Comparison of ENCODE assay signal across 27 cellular contexts in the genomic region with DNA sequence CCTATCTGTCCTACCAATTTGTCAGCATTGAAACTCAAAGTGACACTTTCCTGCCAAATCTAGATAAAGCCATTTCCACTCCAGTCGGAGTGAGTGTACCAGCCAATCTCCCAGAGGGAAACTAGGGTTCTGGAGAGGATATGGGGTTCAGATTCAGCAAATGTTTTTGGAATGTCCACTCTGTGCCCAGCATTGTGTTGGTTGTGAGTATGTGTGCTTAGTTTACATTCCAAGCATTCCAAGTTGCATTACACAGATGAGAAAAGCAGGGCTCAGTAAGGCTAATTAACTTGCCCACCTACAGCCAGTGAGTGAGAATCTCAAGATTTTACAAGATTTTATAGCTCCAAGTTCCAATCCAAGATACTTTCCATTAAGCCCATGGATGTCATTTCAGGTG. TPM values are rescaled to one million over a fixed set of nuclear protein-coding genes. Genes with fewer than 3 reads are reported as not detected.
DNase-seq lines count a peak whose midpoint lies in the region; FAIRE-seq and TF ChIP-seq lines count a peak whose summit lies in the region.
"Had no signal": no experiment of that assay in that cellular context is flagged by ENCODE, and none has a peak within 500 bp of the region (broad histone marks: within the 10 kb centered on the region; RNA-seq: fewer than 3 reads in every experiment).

No MANE protein-coding gene starts in this region.

- POLR2A ChIA-PET in H1 (lab: Charles Lee; ENCODE audit: partially characterized antibody): interaction anchor here (0.6 to 15.8 kb wide), 4 partner anchors 15 to 189 kb away, joined by 3 to 107 read pairs (median 3); no protein-coding TSS in a partner anchor

- no peak overlapping the region for H2AFZ ChIP-seq in Karpas-422 (ENCODE audit: low read length)
- H2AFZ ChIP-seq in H1 (ENCODE audit: low read length): peak overlapping the region; percentile 72; the same call in 1 of the 2 replicates

- H4K20me1 ChIP-seq in Karpas-422 (ENCODE audit: insufficient read depth, low read depth, low read length) (no peaks in the 10 kb centered on the region), H1 (replicated peaks in 1 of 2; ENCODE audit: control insufficient read depth in 1 of 2, insufficient read depth in 2 of 2, low read length in 2 of 2) (no peaks in the 10 kb centered on the region)

- H3K56ac ChIP-seq in H1 (replicated peaks; ENCODE audit: insufficient read length, low read depth, low read length): no peak overlapping the region

- H3K36me3 ChIP-seq in Karpas-422 (ENCODE audit: insufficient read depth, low read length) (no peaks in the 10 kb centered on the region), H1 (ENCODE audit: control insufficient read depth in 2 of 4, insufficient read depth in 4 of 4, low read length in 3 of 4) (no peaks in the 10 kb centered on the region)
- H3K36me3 ChIP-seq: WERI-Rb-1 had no signal

- no peak for TF ChIP-seq RAD21 in H1 (IDR thresholded peaks at IDR 0.05 in 1 of 2, conservative IDR thresholded peaks at IDR 0.05 in 1 of 2; ENCODE audit: low read depth in 2 of 2, low read length in 2 of 2)

- WGBS in H1 (ENCODE audit: extremely low coverage in 1 of 2, insufficient coverage in 1 of 2, insufficient read length in 1 of 2, insufficient replicate concordance in 2 of 2, low coverage in 1 of 2, low lambda C conversion rate in 2 of 2, missing lambda C conversion rate in 1 of 2), 2 experiments: 95% methylated on average over 1 of the region's 1 CpG; no CpG with 5 or more reads in 1 of the 2 experiments

- peak overlapping the region; percentile 67 for H4K91ac ChIP-seq in H1 (replicated peaks; ENCODE audit: insufficient read length, low read length)

- no peak overlapping the region for H3K18ac ChIP-seq in H1 (ENCODE audit: extremely low read depth, low read length)

- no peaks in the 10 kb centered on the region for H3K79me1 ChIP-seq in H1 (ENCODE audit: low read depth, low read length)

- CTCF ChIA-PET in H1 (lab: Charles Lee; ENCODE audit: partially characterized antibody): interaction anchor here (1.5 to 5.0 kb wide), 4 partner anchors 31 to 154 kb away, joined by 3 to 35 read pairs (median 10); no protein-coding TSS in a partner anchor

- no peak overlapping the region for H4K5ac ChIP-seq in H1 (ENCODE audit: insufficient read length, low read depth, low read length)

- no peak overlapping the region for H3K14ac ChIP-seq in H1 (ENCODE audit: insufficient read length)

- DNase-seq in T-helper 2 cell treated with Interferon-gamma antibody and Interleukin-4, amounts not matched to agents 5 μg/mL and 100 μg/mL, for 36 hours (ENCODE audit: low spot score): no peak
- DNase-seq in T-helper 2 cell (no peak), Karpas-422 (no peak), H1 (ENCODE audit: low read depth in 1 of 2, low spot score in 2 of 2) (no peak), NCI-H146 (lab: John Stamatoyannopoulos, UW) (no peak), SK-N-DZ (ENCODE audit: low spot score) (no peak), NCI-H1436 treated with DMSO at 0.1 percent for 48 hours (lab: John Stamatoyannopoulos, UW) (no peak)
- DNase-seq in stimulated activated CD8-positive, alpha-beta memory T cell treated with anti-CD3 and anti-CD28 coated beads, Interleukin-4, amount 100 ng/mL, for 48 hours: peak; percentile 18
- DNase-seq: activated CD8-positive, alpha-beta T cell treated with anti-CD3 and anti-CD28 coated beads, Interleukin-2, amount 10 ng/mL, durations not matched to agents 7 days and 5 days; activated effector memory CD4-positive, alpha-beta T cell treated with Interleukin-2 at 50 U/mL for 16 hours; aorta; cerebellar nuclear complex; effector CD8-positive, alpha-beta T cell; head of caudate nucleus; naive thymus-derived CD4-positive, alpha-beta T cell; NCI-H2081; NCI-H510A treated with DMSO at 0.1 percent for 48 hours; T-cell; WERI-Rb-1 had no signal

- H3K27me3 ChIP-seq in Karpas-422 (ENCODE audit: low read length) (no peaks in the 10 kb centered on the region), H1 (replicated peaks in 1 of 4; ENCODE audit: control insufficient read depth in 3 of 4, extremely low read depth in 1 of 4, insufficient read depth in 3 of 4, low read length in 3 of 4) (no peaks in the 10 kb centered on the region)

- H3K4me1 Mint-ChIP-seq in T-helper 2 cell treated with Interferon-gamma antibody and Interleukin-4, amounts not matched to agents 5 μg/mL and 100 μg/mL, for 36 hours (ENCODE audit: low read depth): peaks cover 44% of the 10 kb centered on the region

- H3K4ac ChIP-seq in H1 (replicated peaks; ENCODE audit: insufficient read length, low read depth, low read length): no peak overlapping the region

- H3K4me2 ChIP-seq in Karpas-422 (ENCODE audit: low read depth, low read length, poor library complexity, severe bottlenecking): no peak overlapping the region
- 0 out of 4 replicates have a peak overlapping the region, but pooled peaks of 1 of the 2 experiments have one; percentile 18 for H3K4me2 ChIP-seq in H1 (ENCODE audit: insufficient read depth in 1 of 2, low read depth in 2 of 2, low read length in 2 of 2)

- no peak overlapping the region for H2BK20ac ChIP-seq in H1 (ENCODE audit: low read length)

- no peak overlapping the region for H2BK120ac ChIP-seq in H1 (replicated peaks; ENCODE audit: low read depth, low read length)

- peak overlapping the region; percentile 39 for H3K4me3 Mint-ChIP-seq in T-helper 2 cell treated with Interferon-gamma antibody and Interleukin-4, amounts not matched to agents 5 μg/mL and 100 μg/mL, for 36 hours
- H3K4me3 Mint-ChIP-seq: activated CD8-positive, alpha-beta T cell treated with anti-CD3 and anti-CD28 coated beads, Interleukin-2, amount 10 ng/mL, durations not matched to agents 7 days and 5 days had no signal

- H3K27ac Mint-ChIP-seq in T-helper 2 cell treated with Interferon-gamma antibody and Interleukin-4, amounts not matched to agents 5 μg/mL and 100 μg/mL, for 36 hours: no peak overlapping the region
- H3K27ac Mint-ChIP-seq: activated CD8-positive, alpha-beta T cell treated with anti-CD3 and anti-CD28 coated beads, Interleukin-2, amount 10 ng/mL, durations not matched to agents 7 days and 5 days; T-cell had no signal

- H2BK15ac ChIP-seq in H1 (ENCODE audit: low read length): no peak overlapping the region

- H2BK12ac ChIP-seq in H1 (ENCODE audit: low read depth, low read length): peak overlapping the region; percentile 81

- no peak overlapping the region; the same call in 1 of the 2 replicates for H3K27ac ChIP-seq in Karpas-422 (ENCODE audit: low read length)
- H3K27ac ChIP-seq in H1 (ENCODE audit: low read depth, low read length): no peak overlapping the region
- H3K27ac ChIP-seq: 22Rv1, HL-60, WERI-Rb-1 had no signal

- no peak overlapping the region for H2BK5ac ChIP-seq in H1 (ENCODE audit: low read depth, low read length)

- TF ChIP-seq EP300 in H1 (IDR thresholded peaks at IDR 0.05; ENCODE audit: borderline replicate concordance in 1 of 2, low read depth in 2 of 2, low read length in 2 of 2): no peak

- H3K9me2 ChIP-seq in Karpas-422 (replicated peaks; ENCODE audit: insufficient read depth, low read length): no peaks in the 10 kb centered on the region

- H2AK5ac ChIP-seq in H1 (ENCODE audit: low read depth, low read length): peak overlapping the region; percentile 24; the same call in 1 of the 2 replicates

- H3K36me3 Mint-ChIP-seq in T-helper 2 cell treated with Interferon-gamma antibody and Interleukin-4, amounts not matched to agents 5 μg/mL and 100 μg/mL, for 36 hours (ENCODE audit: low read depth): no peaks in the 10 kb centered on the region
- H3K36me3 Mint-ChIP-seq: naive thymus-derived CD4-positive, alpha-beta T cell; T-cell had no signal

- no peaks in the 10 kb centered on the region for H3K79me2 ChIP-seq in Karpas-422 (ENCODE audit: low read length)
- H3K79me2 ChIP-seq in H1 (ENCODE audit: control insufficient read depth in 1 of 2, insufficient read depth in 2 of 2, low read length in 2 of 2): no peaks in the 10 kb centered on the region

- no peak for TF ChIP-seq CTCF in H1 (IDR thresholded peaks at IDR 0.05; ENCODE audit: control extremely low read depth in 1 of 3, insufficient read depth in 1 of 3, low read depth in 1 of 3, low read length in 3 of 3)

- H3K9me3 ChIP-seq in Karpas-422 (ENCODE audit: low read length) (no peaks in the 10 kb centered on the region), H1 (ENCODE audit: insufficient read depth in 2 of 2, low read depth in 1 of 2, low read length in 1 of 2) (no peaks in the 10 kb centered on the region)

- H3K23me2 ChIP-seq in H1 (ENCODE audit: low read depth, low read length): no peaks in the 10 kb centered on the region; the same call in 1 of the 2 replicates

- H3K4me3 ChIP-seq in Karpas-422 (ENCODE audit: low read length) (no peak overlapping the region), H1 (ENCODE audit: extremely low read depth in 1 of 4, insufficient read depth in 2 of 4, low read depth in 3 of 4, low read length in 4 of 4) (no peak overlapping the region)
- H3K4me3 ChIP-seq: lung had no signal

- H4K8ac ChIP-seq in H1 (ENCODE audit: extremely low read depth, insufficient read depth, low read length): no peak overlapping the region

- H3K4me1 ChIP-seq in Karpas-422 (ENCODE audit: low read length) (peaks cover 74% of the 10 kb centered on the region), H1 (replicated peaks in 1 of 4; ENCODE audit: control insufficient read depth in 3 of 4, insufficient read depth in 4 of 4, low read length in 3 of 4) (peaks cover 6 to 24% (median 15%) of the 10 kb centered on the region in 4 experiments; a peak in 6 of 7 replicates)

- no peak overlapping the region for H3K23ac ChIP-seq in H1 (ENCODE audit: insufficient read length)

- H3K27me3 Mint-ChIP-seq in T-helper 2 cell treated with Interferon-gamma antibody and Interleukin-4, amounts not matched to agents 5 μg/mL and 100 μg/mL, for 36 hours (ENCODE audit: low read depth): peaks cover 17% of the 10 kb centered on the region

- H3K9ac ChIP-seq in Karpas-422 (ENCODE audit: low read length) (peak overlapping the region; percentile 9; the same call in 1 of the 2 replicates), H1 (replicated peaks in 1 of 4; ENCODE audit: extremely low read depth in 1 of 4, low read depth in 3 of 4, low read length in 3 of 4) (no peak overlapping the region)

- H3K9me3 Mint-ChIP-seq in T-helper 2 cell treated with Interferon-gamma antibody and Interleukin-4, amounts not matched to agents 5 μg/mL and 100 μg/mL, for 36 hours: no peaks in the 10 kb centered on the region
- H3K9me3 Mint-ChIP-seq: naive thymus-derived CD4-positive, alpha-beta T cell; T-cell had no signal

- TF ChIP-seq POLR2A in H1 (IDR thresholded peaks at IDR 0.05; ENCODE audit: control extremely low read depth in 1 of 2, low read depth in 2 of 2, low read length in 2 of 2): no peak

- FAIRE-seq in H1 (lab: Jason Lieb, UNC): no peak
- FAIRE-seq: H54, islet of Langerhans had no signal

RNA-seq across cellular contexts. Expression of gene RGS16, which starts 26.4 kb away (rescaled TPM):
- total RNA-seq in Karpas-422 (2014; rRNA removed; shearing (Covaris generic); ENCODE audit: low replicate concordance): 19.0 and 27.7 TPM in 2 replicates
- 8.1 and 9.8 TPM in 2 replicates for total RNA-seq in H1 (2021; fragmentation: NEBNext Ultra II Directional; extraction: Animal tissue kit (Norgen Biotek cat#: 25700))
- 5.7 and 7.7 TPM in 2 replicates for polyA plus RNA-seq in H1 (2011; rRNA removed)
- polyA plus RNA-seq in H1 (2011; cell fraction: cytosol; rRNA removed): 8.6 TPM
- polyA plus RNA-seq in H1 (2011; cell fraction: nucleus; rRNA removed): 9.3 TPM
- polyA plus RNA-seq in H1 (2012, experiment 1 of 2): 7.5 to 8.3 TPM (median 8.1 TPM) in 4 replicates
- polyA plus RNA-seq in H1 (2012, experiment 2 of 2): 8.6 TPM
- 5.7 TPM for polyA plus RNA-seq in H1 (2013, experiment 1 of 2)
- 5.4 TPM for polyA plus RNA-seq in H1 (2013, experiment 2 of 2)
- polyA minus RNA-seq in H1 (2011; rRNA and poly(A)+ RNA removed): 4.1 and 5.1 TPM in 2 replicates
- polyA minus RNA-seq in H1 (2011; cell fraction: cytosol; rRNA and poly(A)+ RNA removed): 5.7 TPM
- 6.7 TPM for polyA minus RNA-seq in H1 (2011; cell fraction: nucleus; rRNA and poly(A)+ RNA removed)
- 0.94 and 1.0 TPM in 2 replicates for polyA plus RNA-seq in SK-N-DZ (2014; cell fraction: cytosol; rRNA removed)
- polyA plus RNA-seq in SK-N-DZ (2014; cell fraction: nucleus; rRNA removed): 0.24 and 0.40 TPM in 2 replicates

RNA-seq across cellular contexts. Expression of gene RNASEL, which starts 41.5 kb away (rescaled TPM):
- 11.8 and 17.3 TPM in 2 replicates for total RNA-seq in Karpas-422 (2014; rRNA removed; shearing (Covaris generic); ENCODE audit: low replicate concordance)
- 0.57 and 0.78 TPM in 2 replicates for total RNA-seq in H1 (2021; fragmentation: NEBNext Ultra II Directional; extraction: Animal tissue kit (Norgen Biotek cat#: 25700))
- 0.27 and 0.39 TPM in 2 replicates for polyA plus RNA-seq in H1 (2011; rRNA removed)
- 0.56 TPM for polyA plus RNA-seq in H1 (2011; cell fraction: cytosol; rRNA removed)
- polyA plus RNA-seq in H1 (2011; cell fraction: nucleus; rRNA removed): 0.43 TPM
- polyA plus RNA-seq in H1 (2012, experiment 1 of 2): 0.42 to 0.69 TPM (median 0.55 TPM) in 4 replicates
- polyA plus RNA-seq in H1 (2012, experiment 2 of 2): 0.08 TPM
- polyA plus RNA-seq in H1 (2013, experiment 1 of 2): 0.28 TPM
- 0.29 TPM for polyA plus RNA-seq in H1 (2013, experiment 2 of 2)
- 0.63 and 0.73 TPM in 2 replicates for polyA minus RNA-seq in H1 (2011; rRNA and poly(A)+ RNA removed)
- 0.51 TPM for polyA minus RNA-seq in H1 (2011; cell fraction: cytosol; rRNA and poly(A)+ RNA removed)
- 0.60 TPM for polyA minus RNA-seq in H1 (2011; cell fraction: nucleus; rRNA and poly(A)+ RNA removed)
- polyA plus RNA-seq in SK-N-DZ (2014; cell fraction: cytosol; rRNA removed): 0.07 and 0.50 TPM in 2 replicates
- polyA plus RNA-seq in SK-N-DZ (2014; cell fraction: nucleus; rRNA removed): 0.43 TPM in 1 of 2 replicates, not detected in the other

RNA-seq across cellular contexts. Expression of gene RGS8, which starts 53.8 kb away (rescaled TPM):
- 20.5 and 25.5 TPM in 2 replicates for total RNA-seq in Karpas-422 (2014; rRNA removed; shearing (Covaris generic); ENCODE audit: low replicate concordance)
- total RNA-seq in H1 (2021; fragmentation: NEBNext Ultra II Directional; extraction: Animal tissue kit (Norgen Biotek cat#: 25700)): 0.13 and 0.29 TPM in 2 replicates
- polyA plus RNA-seq in H1 (2011; rRNA removed): 0.16 and 0.23 TPM in 2 replicates
- 0.18 TPM for polyA plus RNA-seq in H1 (2011; cell fraction: cytosol; rRNA removed)
- 0.11 TPM for polyA plus RNA-seq in H1 (2011; cell fraction: nucleus; rRNA removed)
- polyA plus RNA-seq in H1 (2012, experiment 1 of 2): 0.10 to 0.42 TPM (median 0.17 TPM) in 4 replicates
- polyA plus RNA-seq in H1 (2012, experiment 2 of 2): 0.04 TPM
- 0.06 TPM for polyA plus RNA-seq in H1 (2013, experiment 1 of 2)
- polyA plus RNA-seq in H1 (2013, experiment 2 of 2): 0.04 TPM
- 0.79 and 0.88 TPM in 2 replicates for polyA minus RNA-seq in H1 (2011; rRNA and poly(A)+ RNA removed)
- polyA minus RNA-seq in H1 (2011; cell fraction: cytosol; rRNA and poly(A)+ RNA removed): 0.37 TPM
- 0.60 TPM for polyA minus RNA-seq in H1 (2011; cell fraction: nucleus; rRNA and poly(A)+ RNA removed)
- polyA plus RNA-seq in SK-N-DZ (2014; cell fraction: cytosol; rRNA removed): not detected in 2 replicates
- not detected in 2 replicates for polyA plus RNA-seq in SK-N-DZ (2014; cell fraction: nucleus; rRNA removed)
- total RNA-seq: activated CD8-positive, alpha-beta T cell treated with anti-CD3 and anti-CD28 coated beads, Interleukin-2, amount 10 ng/mL, durations not matched to agents 7 days and 5 days; fibroblast of lung; naive thymus-derived CD4-positive, alpha-beta T cell; Right ventricle myocardium inferior; T-cell had no signal
- polyA plus RNA-seq: aorta; BJ; fibroblast of lung; naive thymus-derived CD4-positive, alpha-beta T cell had no signal

Comparison
In these comparisons a context has a peak if more than half of its experiments do, and no peak if none do; other contexts are left out.
1. RNA of gene RGS8, which starts 53.8 kb away (total RNA-seq): 20.5 to 25.5 TPM in Karpas-422; 0.13 to 0.29 TPM in H1; every median in the first group is over 10 times any median in the second.